ENCODE assay signal across 3 cellular contexts in the genomic region with DNA sequence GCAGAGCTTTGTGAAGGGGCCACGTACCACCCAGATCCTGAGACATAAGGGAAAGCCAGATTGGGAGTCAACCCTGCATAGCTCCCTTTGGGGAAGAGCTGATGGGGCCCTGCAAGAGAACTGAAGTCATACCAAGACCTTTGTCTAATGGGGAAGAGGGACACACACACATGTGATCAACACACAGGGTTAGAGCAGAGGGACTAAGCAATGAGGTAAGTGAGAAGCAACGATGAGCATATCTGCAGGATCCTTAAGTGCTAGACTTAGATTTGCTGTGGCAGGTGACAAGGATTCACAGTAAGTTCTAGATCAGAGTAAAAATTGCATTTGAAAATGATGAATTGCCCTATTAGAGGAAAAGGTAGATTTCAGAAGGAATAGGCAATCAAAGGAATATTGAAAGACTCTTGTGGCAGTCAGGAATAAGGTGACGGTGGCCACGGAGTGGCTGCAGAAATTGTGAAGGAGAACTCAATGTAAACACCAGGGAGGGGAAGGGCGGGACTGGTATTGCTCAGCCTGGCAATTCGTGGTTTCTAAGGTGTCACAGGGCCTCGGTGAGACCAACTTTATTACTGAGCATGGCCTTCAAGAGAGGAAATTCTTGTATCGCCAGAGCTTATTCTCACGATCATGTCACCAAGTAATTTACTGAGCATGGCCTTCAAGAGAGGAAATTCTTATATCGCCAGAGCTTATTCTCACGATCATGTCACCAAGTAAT. TPM values are rescaled to one million over a fixed set of nuclear protein-coding genes. Genes with fewer than 3 reads are reported as not detected.
"Had no signal": no experiment of that assay in that cellular context is flagged by ENCODE, and none has a peak within 500 bp of the region (broad histone marks: within the 10 kb centered on the region; RNA-seq: fewer than 3 reads in every experiment).

No MANE protein-coding gene starts in this region.

RNA-seq across cellular contexts. Expression of a gene that starts 4.5 kb away (rescaled TPM):
- total RNA-seq: astrocyte, endothelial cell of umbilical vein, renal cortical epithelial cell had no signal
- polyA plus RNA-seq: endothelial cell of umbilical vein had no signal

RNA-seq across cellular contexts. Expression of a gene that starts 39.9 kb away (rescaled TPM):
- total RNA-seq: astrocyte, endothelial cell of umbilical vein had no signal
- polyA plus RNA-seq: endothelial cell of umbilical vein had no signal
